Comparison of ENCODE assay signal across 1 cellular context in genomic region chr2:332592-332991, GRCh38.
TF ChIP-seq lines count a peak whose summit lies in the region.

No MANE protein-coding gene starts in this region.

TF ChIP-seq in GM23338, 12 proteins besides CTCF, POLR2A, EP300 and RAD21:
- no peak for TF ChIP-seq NANOG (IDR thresholded peaks at IDR 0.05; ENCODE audit: borderline replicate concordance)
- TF ChIP-seq CREB1 (CRISPR knock-in tag; IDR thresholded peaks at IDR 0.05; ENCODE audit: low read depth), result no peak
- no peak for TF ChIP-seq POLR2AphosphoS5 (IDR thresholded peaks at IDR 0.05; ENCODE audit: low read depth)
